Comparison of ENCODE assay signal across 1 cellular context in the genomic region with DNA sequence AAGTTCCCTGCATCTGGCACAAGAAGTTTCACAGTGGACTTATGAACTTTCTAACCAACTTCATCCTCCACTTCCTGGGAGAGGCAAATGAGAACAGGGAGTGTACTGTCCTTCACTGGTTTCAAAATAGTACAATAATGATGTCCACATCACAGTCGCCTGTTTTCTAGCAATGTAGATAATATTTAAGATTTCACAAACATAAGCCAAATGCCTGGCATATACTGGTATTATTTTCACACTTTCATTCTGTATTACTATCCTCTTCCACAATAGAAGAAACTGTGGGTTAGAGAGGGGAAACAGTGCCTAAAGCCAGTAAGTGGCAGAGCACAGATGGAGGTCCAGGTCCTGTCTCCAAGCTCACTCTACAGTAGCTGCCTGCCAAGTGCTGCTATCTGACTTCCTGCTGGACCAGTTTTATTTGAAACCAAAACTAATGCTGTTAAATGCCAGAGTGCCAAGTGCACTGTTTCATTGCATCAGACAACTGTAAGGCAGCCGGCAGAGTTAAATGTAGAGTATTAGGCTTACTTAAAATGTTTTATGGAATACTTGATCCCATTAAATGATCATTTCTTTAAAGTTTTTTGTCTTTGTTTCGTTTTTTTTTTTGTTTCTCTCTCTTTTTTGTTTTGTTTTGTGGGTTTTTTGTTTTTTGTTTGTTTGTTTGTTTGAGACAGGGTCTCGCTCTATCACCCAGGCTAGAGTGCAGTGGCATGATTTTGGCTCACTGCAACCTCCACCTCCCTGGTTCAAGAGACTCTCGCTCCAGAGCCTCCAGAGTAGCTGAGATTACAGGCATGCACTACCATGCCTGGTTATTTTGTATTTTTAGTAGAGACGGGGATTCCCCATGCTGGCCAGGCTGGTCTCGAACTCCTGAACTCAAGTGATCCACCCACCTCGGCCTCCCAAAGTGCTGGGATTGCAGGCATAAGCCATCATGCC.
TF ChIP-seq lines count a peak whose summit lies in the region.

No MANE protein-coding gene starts in this region.

TF ChIP-seq in HepG2, 621 proteins besides CTCF, POLR2A, EP300 and RAD21 (continued from another document):
- TF ChIP-seq THYN1 (CRISPR knock-in tag; IDR thresholded peaks at IDR 0.05; ENCODE audit: borderline replicate concordance, low read depth), result 0 out of 2 replicates have a peak, but pooled peaks have one; percentile 45
- 0 out of 2 replicates have a peak, but pooled peaks have one; percentile 18 for TF ChIP-seq ZNF605 (CRISPR knock-in tag; IDR thresholded peaks at IDR 0.05)
- TF ChIP-seq MED1 (CRISPR knock-in tag; IDR thresholded peaks at IDR 0.05), result peak; percentile 25; the same call in 1 of the 2 replicates
- TF ChIP-seq KDM1A (CRISPR knock-in tag; IDR thresholded peaks at IDR 0.05), result 0 out of 2 replicates have a peak, but pooled peaks have one; percentile 10
- TF ChIP-seq ZNF567 (CRISPR knock-in tag; IDR thresholded peaks at IDR 0.05; ENCODE audit: borderline replicate concordance), result no peak
- peak; percentile 40 for TF ChIP-seq ELF3 (CRISPR knock-in tag; IDR thresholded peaks at IDR 0.05)
- peak; percentile 67; the same call in 1 of the 2 replicates for TF ChIP-seq POGZ (CRISPR knock-in tag; IDR thresholded peaks at IDR 0.05)
- TF ChIP-seq, protein P1, sequence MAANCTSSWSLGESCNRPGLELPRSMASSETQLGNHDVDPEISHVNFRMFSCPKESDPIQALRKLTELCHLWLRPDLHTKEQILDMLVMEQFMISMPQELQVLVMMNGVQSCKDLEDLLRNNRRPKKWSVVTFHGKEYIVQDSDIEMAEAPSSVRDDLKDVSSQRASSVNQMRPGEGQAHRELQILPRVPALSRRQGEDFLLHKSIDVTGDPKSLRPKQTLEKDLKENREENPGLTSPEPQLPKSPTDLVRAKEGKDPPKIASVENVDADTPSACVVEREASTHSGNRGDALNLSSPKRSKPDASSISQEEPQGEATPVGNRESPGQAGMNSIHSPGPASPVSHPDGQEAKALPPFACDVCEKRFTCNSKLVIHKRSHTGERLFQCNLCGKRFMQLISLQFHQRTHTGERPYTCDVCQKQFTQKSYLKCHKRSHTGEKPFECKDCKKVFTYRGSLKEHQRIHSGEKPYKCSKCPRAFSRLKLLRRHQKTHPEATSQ (CRISPR knock-in tag; IDR thresholded peaks at IDR 0.05; ENCODE audit: borderline replicate concordance), result 0 out of 2 replicates have a peak, but pooled peaks have one; percentile 43
- no peak for TF ChIP-seq TBX3 (IDR thresholded peaks at IDR 0.05; ENCODE audit: borderline replicate concordance)
- TF ChIP-seq ZNF614 (CRISPR knock-in tag; IDR thresholded peaks at IDR 0.05; ENCODE audit: borderline replicate concordance), result peak; percentile 38; the same call in 1 of the 2 replicates
- TF ChIP-seq CEBPG (CRISPR knock-in tag; IDR thresholded peaks at IDR 0.05), result peak; percentile 56; the same call in 1 of the 2 replicates
- peak; percentile 20; the same call in 1 of the 2 replicates for TF ChIP-seq FOXA3 (CRISPR knock-in tag; IDR thresholded peaks at IDR 0.05)
- TF ChIP-seq, protein P2, sequence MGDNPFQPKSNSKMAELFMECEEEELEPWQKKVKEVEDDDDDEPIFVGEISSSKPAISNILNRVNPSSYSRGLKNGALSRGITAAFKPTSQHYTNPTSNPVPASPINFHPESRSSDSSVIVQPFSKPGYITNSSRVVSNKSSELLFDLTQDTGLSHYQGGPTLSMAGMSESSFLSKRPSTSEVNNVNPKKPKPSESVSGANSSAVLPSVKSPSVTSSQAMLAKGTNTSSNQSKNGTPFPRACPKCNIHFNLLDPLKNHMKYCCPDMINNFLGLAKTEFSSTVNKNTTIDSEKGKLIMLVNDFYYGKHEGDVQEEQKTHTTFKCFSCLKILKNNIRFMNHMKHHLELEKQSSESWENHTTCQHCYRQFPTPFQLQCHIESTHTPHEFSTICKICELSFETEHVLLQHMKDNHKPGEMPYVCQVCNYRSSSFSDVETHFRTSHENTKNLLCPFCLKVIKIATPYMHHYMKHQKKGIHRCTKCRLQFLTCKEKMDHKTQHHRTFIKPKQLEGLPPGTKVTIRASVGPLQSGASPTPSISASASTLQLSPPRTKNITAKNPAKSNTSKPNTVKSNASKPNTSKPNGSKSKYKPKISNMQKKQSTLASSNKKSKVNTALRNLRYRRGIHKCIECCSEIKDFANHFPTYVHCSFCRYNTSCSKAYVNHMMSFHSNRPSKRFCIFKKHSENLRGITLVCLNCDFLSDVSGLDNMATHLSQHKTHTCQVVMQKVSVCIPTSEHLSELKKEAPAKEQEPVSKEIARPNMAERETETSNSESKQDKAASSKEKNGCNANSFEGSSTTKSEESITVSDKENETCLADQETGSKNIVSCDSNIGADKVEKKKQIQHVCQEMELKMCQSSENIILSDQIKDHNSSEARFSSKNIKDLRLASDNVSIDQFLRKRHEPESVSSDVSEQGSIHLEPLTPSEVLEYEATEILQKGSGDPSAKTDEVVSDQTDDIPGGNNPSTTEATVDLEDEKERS (CRISPR knock-in tag; IDR thresholded peaks at IDR 0.05), result 0 out of 2 replicates have a peak, but pooled peaks have one; percentile 47
- peak; percentile 44; the same call in 1 of the 2 replicates for TF ChIP-seq ZMYM2 (CRISPR knock-in tag; IDR thresholded peaks at IDR 0.05)
- TF ChIP-seq GATAD2A (CRISPR knock-in tag; IDR thresholded peaks at IDR 0.05), result peak; percentile 79
- TF ChIP-seq NFKBIZ (CRISPR knock-in tag; IDR thresholded peaks at IDR 0.05), result 0 out of 2 replicates have a peak, but pooled peaks have one; percentile 18
- 0 out of 2 replicates have a peak, but pooled peaks have one; percentile 16 for TF ChIP-seq HHEX (CRISPR knock-in tag; IDR thresholded peaks at IDR 0.05)
- no peak for TF ChIP-seq ZNF33A (CRISPR knock-in tag; IDR thresholded peaks at IDR 0.05; ENCODE audit: borderline replicate concordance)
- no peak for TF ChIP-seq POLR2G (IDR thresholded peaks at IDR 0.05; ENCODE audit: low read depth, low read length)
- TF ChIP-seq RARA (CRISPR knock-in tag; IDR thresholded peaks at IDR 0.05), result peak; percentile 27; the same call in 1 of the 2 replicates
- TF ChIP-seq ZMYM4 (CRISPR knock-in tag; IDR thresholded peaks at IDR 0.05), result peak; percentile 51; the same call in 1 of the 2 replicates
- 0 out of 2 replicates have a peak, but pooled peaks have one; percentile 48 for TF ChIP-seq STAT5B (CRISPR knock-in tag; IDR thresholded peaks at IDR 0.05)
- TF ChIP-seq KLF16 (CRISPR knock-in tag; IDR thresholded peaks at IDR 0.05), result peak in 1 of 2 experiments; percentile 18; a peak in 1 of 4 replicates
- TF ChIP-seq ETV5 (CRISPR knock-in tag; IDR thresholded peaks at IDR 0.05; ENCODE audit: borderline replicate concordance), result peak; percentile 37; the same call in 1 of the 2 replicates
- no peak for TF ChIP-seq CCDC6 (CRISPR knock-in tag; IDR thresholded peaks at IDR 0.05)
- TF ChIP-seq ZNF644 (CRISPR knock-in tag; IDR thresholded peaks at IDR 0.05; ENCODE audit: low read depth), result peak; percentile 25; the same call in 1 of the 2 replicates
- no peak for TF ChIP-seq NFRKB (IDR thresholded peaks at IDR 0.05)
- TF ChIP-seq HNF4A (CRISPR knock-in tag; IDR thresholded peaks at IDR 0.05), result peak; percentile 73
- TF ChIP-seq ZNF205 (CRISPR knock-in tag; IDR thresholded peaks at IDR 0.05), result 0 out of 2 replicates have a peak, but pooled peaks have one; percentile 19
- TF ChIP-seq FOXK1 (CRISPR knock-in tag; IDR thresholded peaks at IDR 0.05; ENCODE audit: borderline replicate concordance, low read depth), result 0 out of 2 replicates have a peak, but pooled peaks have one; percentile 15
